In genomic region chrX:103586659-103587058, GRCh38 we compare ENCODE assay signal across 10 cellular contexts. TPM values are rescaled to one million over a fixed set of nuclear protein-coding genes. Genes with fewer than 3 reads are reported as not detected.
DNase-seq lines count a peak whose midpoint lies in the region; ATAC-seq and TF ChIP-seq lines count a peak whose summit lies in the region.
"Had no signal": no experiment of that assay in that cellular context is flagged by ENCODE, and none has a peak within 500 bp of the region (broad histone marks: within the 10 kb centered on the region; RNA-seq: fewer than 3 reads in every experiment).

No MANE protein-coding gene starts in this region.

- POLR2A ChIA-PET in naive thymus-derived CD4-positive, alpha-beta T cell (lab: Charles Lee) = no interaction called here

- no peaks in the 10 kb centered on the region for H3K9me3 ChIP-seq in HUES48 (ENCODE audit: control insufficient read depth, insufficient read depth, low read length)
- no peaks in the 10 kb centered on the region for H3K9me3 ChIP-seq in naive thymus-derived CD4-positive, alpha-beta T cell (ENCODE audit: control insufficient read depth in 2 of 3, low read length in 3 of 3)

- no peak for ATAC-seq in naive thymus-derived CD4-positive, alpha-beta T cell
- ATAC-seq in GM18909 (IDR thresholded peaks at IDR 0.05; ENCODE audit: poor library complexity, unreplicated experiment) (no peak), GM18519 (IDR thresholded peaks at IDR 0.05; ENCODE audit: low FRiP score, unreplicated experiment) (no peak), HG02763 (IDR thresholded peaks at IDR 0.05; ENCODE audit: unreplicated experiment) (no peak)

- peak overlapping the region; percentile 46 for H3K27ac ChIP-seq in 22Rv1
- no peak overlapping the region for H3K27ac ChIP-seq in HUES48 (ENCODE audit: low read depth, low read length)
- H3K27ac ChIP-seq in cingulate gyrus (ENCODE audit: low read depth, low read length) = peak overlapping the region; percentile 72
- H3K27ac ChIP-seq in naive thymus-derived CD4-positive, alpha-beta T cell (ENCODE audit: low read depth, low read length) = no peak overlapping the region

- peaks cover 13% of the 10 kb centered on the region for H3K36me3 ChIP-seq in HUES48 (ENCODE audit: control insufficient read depth, insufficient read depth, low read length)
- no peaks in the 10 kb centered on the region for H3K36me3 ChIP-seq in naive thymus-derived CD4-positive, alpha-beta T cell (ENCODE audit: control insufficient read depth in 2 of 3, insufficient read depth in 3 of 3, low read length in 3 of 3)

- DNase-seq in naive thymus-derived CD4-positive, alpha-beta T cell = no peak
- no peak for DNase-seq in superior temporal gyrus (ENCODE audit: extremely low spot score)
- DNase-seq: activated effector memory CD4-positive, alpha-beta T cell treated with Interleukin-2 at 50 U/mL for 16 hours; stimulated activated naive CD4-positive, alpha-beta T cell treated with Interleukin-2 at 50 U/mL for 16 hours had no signal

- H3K36me3 Mint-ChIP-seq in naive thymus-derived CD4-positive, alpha-beta T cell = peaks cover 0 to 2% (median 0%) of the 10 kb centered on the region in 5 donors

- no peak for TF ChIP-seq CTCF in 22Rv1 (IDR thresholded peaks at IDR 0.05)

- H3K9me3 Mint-ChIP-seq in naive thymus-derived CD4-positive, alpha-beta T cell = peaks cover 0 to 4% (median 0%) of the 10 kb centered on the region in 11 donors

- no peaks in the 10 kb centered on the region for H3K4me1 ChIP-seq in HUES48 (ENCODE audit: control insufficient read depth, insufficient read depth, low read length)
- no peaks in the 10 kb centered on the region for H3K4me1 ChIP-seq in naive thymus-derived CD4-positive, alpha-beta T cell (ENCODE audit: control insufficient read depth in 2 of 2, insufficient read depth in 2 of 2, low read length in 2 of 2)

- H3K27me3 ChIP-seq in HUES48 (ENCODE audit: control insufficient read depth, insufficient read depth, low read length) = peaks cover 4% of the 10 kb centered on the region; the same call in 1 of the 2 replicates
- no peaks in the 10 kb centered on the region for H3K27me3 ChIP-seq in naive thymus-derived CD4-positive, alpha-beta T cell (ENCODE audit: control insufficient read depth in 2 of 2, insufficient read depth in 2 of 2, low read length in 2 of 2)

- peaks cover 0 to 19% (median 0%) of the 10 kb centered on the region in 5 donors for H3K27me3 Mint-ChIP-seq in naive thymus-derived CD4-positive, alpha-beta T cell

- H3K27ac Mint-ChIP-seq in naive thymus-derived CD4-positive, alpha-beta T cell = peak overlapping the region in 3 of 9 donors; percentile 1 to 82 (median 56)

- H3K9ac ChIP-seq in HUES48 (ENCODE audit: low read depth, low read length) = 0 out of 2 replicates have a peak overlapping the region, but pooled peaks have one; percentile 69

- H3K4me1 Mint-ChIP-seq in naive thymus-derived CD4-positive, alpha-beta T cell = peaks cover 5 to 26% (median 16%) of the 10 kb centered on the region in 7 donors

- CTCF ChIA-PET in naive thymus-derived CD4-positive, alpha-beta T cell (lab: Charles Lee) = no interaction called here

- H3K4me3 Mint-ChIP-seq in naive thymus-derived CD4-positive, alpha-beta T cell = peak overlapping the region in 9 of 10 donors; percentile 15 to 95 (median 89)

- peak overlapping the region; percentile 89; the same call in 1 of the 2 replicates for H3K4me3 ChIP-seq in HUES48 (ENCODE audit: low read depth, low read length)
- H3K4me3 ChIP-seq in naive thymus-derived CD4-positive, alpha-beta T cell (ENCODE audit: low read length) = no peak overlapping the region

- intact Hi-C loops in naive thymus-derived CD4-positive, alpha-beta T cell (cut with micrococcal nuclease) = no loop called here

RNA-seq across cellular contexts. Expression of gene TCEAL4, which starts 1.3 kb away (rescaled TPM):
- total RNA-seq in naive thymus-derived CD4-positive, alpha-beta T cell = 10 to 100 TPM in 1 of 5 experiments, 1 to 10 TPM in 4; 1.8 to 11.7 (median 9.3) TPM
- polyA plus RNA-seq in naive thymus-derived CD4-positive, alpha-beta T cell = 10 to 100 TPM; 13.7 to 15.1 TPM

RNA-seq across cellular contexts. Expression of gene TCEAL3, which starts 21.1 kb away (rescaled TPM):
- total RNA-seq in naive thymus-derived CD4-positive, alpha-beta T cell = 1 to 10 TPM in 4 of 5 experiments, under 1 TPM in 1; 0.60 to 6.1 (median 4.2) TPM
- polyA plus RNA-seq in naive thymus-derived CD4-positive, alpha-beta T cell = 1 to 10 TPM; 4.6 to 5.4 TPM

RNA-seq across cellular contexts. Expression of gene TCEAL1, which starts 42.1 kb away (rescaled TPM):
- 10 to 100 TPM in 2 of 5 experiments, 1 to 10 TPM in 3; 3.3 to 14.3 (median 5.0) TPM for total RNA-seq in naive thymus-derived CD4-positive, alpha-beta T cell
- 10 to 100 TPM; 13.5 to 20.6 TPM for polyA plus RNA-seq in naive thymus-derived CD4-positive, alpha-beta T cell

Comparison
In these comparisons a context has a peak if more than half of its experiments do, and no peak if none do; other contexts are left out.
1. H3K27ac ChIP-seq: peak in 22Rv1 (single experiment) and cingulate gyrus (single experiment); none in HUES48 (single experiment) and naive thymus-derived CD4-positive, alpha-beta T cell (single experiment).